In the genomic region with DNA sequence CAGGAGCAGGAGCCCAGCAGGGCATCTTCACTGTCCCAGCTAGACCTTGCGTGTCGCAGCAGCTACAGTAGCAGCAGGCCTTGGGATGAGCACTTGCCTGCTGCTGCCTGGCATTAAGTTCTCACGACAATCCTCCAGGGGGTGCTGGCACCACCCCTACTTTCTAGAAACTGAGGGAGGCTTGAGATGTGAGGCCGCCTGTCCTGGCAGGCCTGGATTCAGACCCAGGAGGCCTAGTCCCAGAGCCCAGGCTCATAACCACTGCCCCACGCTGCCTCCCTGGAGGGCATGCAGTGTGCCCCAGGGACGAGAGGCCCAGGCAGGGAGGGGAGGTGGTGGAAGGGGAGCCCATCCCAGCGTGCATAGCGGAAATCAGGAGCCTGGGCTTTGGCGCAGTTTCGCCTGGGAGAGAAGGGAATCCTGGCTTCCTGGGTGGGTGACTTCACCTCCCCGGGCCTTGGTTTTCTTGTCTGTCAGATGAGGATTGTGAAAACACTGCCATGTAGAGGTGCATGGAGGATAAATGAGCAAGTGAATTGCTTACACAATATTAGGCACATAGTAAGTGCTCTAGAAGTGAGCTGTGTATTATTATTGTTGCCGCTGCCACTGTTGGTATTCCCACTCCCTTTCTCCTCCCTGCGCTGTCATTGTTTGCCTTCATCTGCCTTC, we compare ENCODE assay signal across 9 cellular contexts. TPM values are rescaled to one million over a fixed set of nuclear protein-coding genes. Genes with fewer than 3 reads are reported as not detected.
DNase-seq lines count a peak whose midpoint lies in the region; ATAC-seq and TF ChIP-seq lines count a peak whose summit lies in the region.
"Had no signal": no experiment of that assay in that cellular context is flagged by ENCODE, and none has a peak within 500 bp of the region (broad histone marks: within the 10 kb centered on the region; RNA-seq: fewer than 3 reads in every experiment).

No MANE protein-coding gene starts in this region.

- peaks cover 30% of the 10 kb centered on the region for H3K36me3 Mint-ChIP-seq in activated naive CD4-positive, alpha-beta T cell treated with anti-CD3 and anti-CD28 coated beads, Interleukin-2, amount 10 ng/mL, durations not matched to agents 7 days and 5 days
- H3K36me3 Mint-ChIP-seq: IgD-negative memory B cell had no signal

- no peaks in the 10 kb centered on the region for H3K9me3 Mint-ChIP-seq in activated naive CD4-positive, alpha-beta T cell treated with anti-CD3 and anti-CD28 coated beads, Interleukin-2, amount 10 ng/mL, durations not matched to agents 7 days and 5 days
- H3K9me3 Mint-ChIP-seq: IgD-negative memory B cell had no signal

- H3K27ac Mint-ChIP-seq in activated naive CD4-positive, alpha-beta T cell treated with anti-CD3 and anti-CD28 coated beads, Interleukin-2, amount 10 ng/mL, durations not matched to agents 7 days and 5 days: no peak overlapping the region

- peaks cover 17% of the 10 kb centered on the region for H3K4me1 Mint-ChIP-seq in activated naive CD4-positive, alpha-beta T cell treated with anti-CD3 and anti-CD28 coated beads, Interleukin-2, amount 10 ng/mL, durations not matched to agents 7 days and 5 days

- H3K36me3 ChIP-seq in adipocyte (ENCODE audit: control insufficient read depth, insufficient read depth, low read length, severe bottlenecking) (peaks cover 44% of the 10 kb centered on the region), iPS DF 6.9 (ENCODE audit: control insufficient read depth, insufficient read depth, low read length) (peaks cover 11% of the 10 kb centered on the region), upper lobe of left lung (peaks cover 2 to 34% (median 21%) of the 10 kb centered on the region in 4 donors)

- H3K9ac ChIP-seq in adipocyte (ENCODE audit: low read length): peak overlapping the region; percentile 69

- WGBS in iPS DF 6.9 (ENCODE audit: insufficient coverage, insufficient read length): no CpG with 5 or more reads among the region's 13 CpGs
- 60 to 67% methylated on average over 8 to 13 of the region's 13 CpGs for WGBS in upper lobe of left lung, 2 donors

- H3K27me3 ChIP-seq in adipocyte (replicated peaks; ENCODE audit: control insufficient read depth, insufficient read depth, low read length) (no peaks in the 10 kb centered on the region), iPS DF 6.9 (ENCODE audit: control insufficient read depth, insufficient read depth, low read length) (no peaks in the 10 kb centered on the region), upper lobe of left lung (no peaks in the 10 kb centered on the region)

- peak in 3 of 6 experiments; percentile 19 to 21 (median 20) for TF ChIP-seq CTCF in upper lobe of left lung (IDR thresholded peaks at IDR 0.05)

- H3K4me1 ChIP-seq in adipocyte (ENCODE audit: control insufficient read depth, insufficient read depth, low read length) (peaks cover 30% of the 10 kb centered on the region), iPS DF 6.9 (ENCODE audit: control insufficient read depth, insufficient read depth, low read length) (peaks cover 13% of the 10 kb centered on the region), upper lobe of left lung (peaks cover 21 to 36% (median 28%) of the 10 kb centered on the region in 4 donors)

- H3K4me3 ChIP-seq in adipocyte (ENCODE audit: low read length) (no peak overlapping the region), iPS DF 6.9 (ENCODE audit: low read length) (no peak overlapping the region), upper lobe of left lung (no peak overlapping the region)

- no peak for ATAC-seq in upper lobe of left lung (ENCODE audit: low FRiP score in 2 of 2)
- no peak for ATAC-seq in activated CD4-positive, CD25-positive, alpha-beta regulatory T cell treated with anti-CD3 and anti-CD28 coated beads, Interleukin-2, amount 50 U/mL, for 24 hours
- no peak for ATAC-seq in GM18519 (IDR thresholded peaks at IDR 0.05; ENCODE audit: low FRiP score, unreplicated experiment)

- H3K9me3 ChIP-seq in adipocyte (ENCODE audit: control insufficient read depth, low read length) (no peaks in the 10 kb centered on the region), iPS DF 6.9 (ENCODE audit: control insufficient read depth, insufficient read depth, low read length) (no peaks in the 10 kb centered on the region), upper lobe of left lung (no peaks in the 10 kb centered on the region)

- TF ChIP-seq POLR2A in upper lobe of left lung (IDR thresholded peaks at IDR 0.05): no peak

- CTCF ChIA-PET in activated naive CD4-positive, alpha-beta T cell treated with anti-CD3 and anti-CD28 coated beads, Interleukin-2, amount 10 ng/mL, durations not matched to agents 7 days and 5 days (lab: Charles Lee): interaction anchor here (1.0 kb wide), 1 partner anchor 23 kb away, joined by 3 read pairs; no protein-coding TSS in a partner anchor

- DNase-seq in activated naive CD4-positive, alpha-beta T cell treated with anti-CD3 and anti-CD28 coated beads, Interleukin-2, amount 10 ng/mL, durations not matched to agents 7 days and 5 days: peak; percentile 3
- no peak for DNase-seq in activated naive CD4-positive, alpha-beta T cell (lab: John Stamatoyannopoulos, UW)
- peak; percentile 66 for DNase-seq in adipocyte (ENCODE audit: low read depth)
- DNase-seq in iPS DF 6.9 (ENCODE audit: low read depth, low spot score): peak; percentile 41
- peak in 1 of 2 donors; percentile 30 for DNase-seq in upper lobe of left lung
- no peak for DNase-seq in OCI-M1 (lab: John Stamatoyannopoulos, UW)

- TF ChIP-seq EP300 in upper lobe of left lung (IDR thresholded peaks at IDR 0.05): no peak

- H3K27ac ChIP-seq in iPS DF 6.9 (ENCODE audit: low read length) (peak overlapping the region; percentile 23), upper lobe of left lung (peak overlapping the region; percentile 65 to 81 (median 73))

- no peaks in the 10 kb centered on the region for H3K27me3 Mint-ChIP-seq in activated naive CD4-positive, alpha-beta T cell treated with anti-CD3 and anti-CD28 coated beads, Interleukin-2, amount 10 ng/mL, durations not matched to agents 7 days and 5 days
- H3K27me3 Mint-ChIP-seq: IgD-negative memory B cell had no signal

- H3K4me3 Mint-ChIP-seq in activated naive CD4-positive, alpha-beta T cell treated with anti-CD3 and anti-CD28 coated beads, Interleukin-2, amount 10 ng/mL, durations not matched to agents 7 days and 5 days: no peak overlapping the region
- H3K4me3 Mint-ChIP-seq: IgD-negative memory B cell had no signal

RNA-seq across cellular contexts. Expression of a gene that starts 26.1 kb away (rescaled TPM):
- total RNA-seq in upper lobe of left lung: 100 to 1,000 TPM in 1 of 6 donors, 10 to 100 TPM in 5; 54.7 to 120 (median 66.0) TPM

RNA-seq across cellular contexts. Expression of a gene that starts 40.3 kb away (rescaled TPM):
- total RNA-seq in upper lobe of left lung: 10 to 100 TPM in 2 of 6 donors, 1 to 10 TPM in 4; 6.0 to 14.3 (median 8.3) TPM

RNA-seq across cellular contexts. Expression of a gene that starts 55.7 kb away (rescaled TPM):
- total RNA-seq in upper lobe of left lung: under 1 TPM in 2 of 6 donors, not detected in 4; under 0.01 to 0.27 TPM

Comparison
In these comparisons a context has a peak if more than half of its experiments do, and no peak if none do; other contexts are left out.
1. DNase-seq: peak in activated naive CD4-positive, alpha-beta T cell treated with anti-CD3 and anti-CD28 coated beads, Interleukin-2, amount 10 ng/mL, durations not matched to agents 7 days and 5 days (single experiment), adipocyte (single experiment) and iPS DF 6.9 (single experiment); none in activated naive CD4-positive, alpha-beta T cell (0 of 4) and OCI-M1 (single experiment).